In the genomic region with DNA sequence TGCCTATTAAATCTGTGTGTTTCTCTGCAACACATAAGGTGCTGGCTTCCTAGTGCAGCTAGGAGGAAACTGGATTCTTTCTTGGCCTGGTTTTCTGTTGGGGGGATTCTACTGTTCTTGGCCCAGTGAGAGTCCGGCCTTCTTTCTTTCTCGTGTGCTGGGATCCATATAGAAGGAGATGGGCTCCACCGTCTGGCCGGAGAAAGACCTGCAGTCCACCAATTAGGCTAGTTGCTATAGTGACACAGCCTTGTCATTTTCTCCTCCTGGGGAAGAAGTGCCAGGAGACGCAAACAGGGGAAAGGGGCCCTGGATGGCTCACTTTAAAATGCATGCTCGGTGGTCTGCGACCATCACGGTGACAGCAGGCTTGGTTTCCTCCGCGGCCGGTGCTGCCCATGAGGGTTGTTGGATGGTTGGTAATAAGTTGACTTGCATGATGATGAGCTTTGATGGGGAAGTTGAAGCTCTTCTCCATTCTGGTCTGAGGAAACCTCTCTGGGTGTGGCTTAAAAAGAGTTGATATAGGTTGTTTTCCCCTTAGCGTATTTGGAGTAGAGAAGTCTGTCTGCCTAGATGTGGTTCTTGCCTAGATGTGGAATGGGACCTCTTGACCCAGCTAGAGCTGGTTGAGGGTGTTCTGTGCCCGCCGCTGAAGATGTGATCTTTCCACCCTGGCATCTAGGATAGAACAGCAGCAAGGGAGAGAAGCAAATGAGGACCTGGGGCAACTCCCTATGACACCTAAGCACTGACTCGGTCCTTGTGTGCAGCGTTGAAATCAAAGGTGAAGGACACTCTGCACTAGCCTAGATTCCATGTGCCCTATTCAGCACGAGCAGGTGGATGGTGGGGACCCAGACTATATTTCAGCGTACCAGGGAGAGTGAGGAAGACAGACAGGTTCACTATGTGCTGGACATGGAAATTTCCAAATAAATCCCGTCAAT, we compare ENCODE assay signal across 8 cellular contexts.
DNase-seq lines count a peak whose midpoint lies in the region; ATAC-seq and TF ChIP-seq lines count a peak whose summit lies in the region.

No MANE protein-coding gene starts in this region.

- TF ChIP-seq CTCF in left ventricle myocardium inferior (IDR thresholded peaks at IDR 0.05; ENCODE audit: borderline replicate concordance) (peak; percentile 75), retinal pigment epithelial cell (conservative IDR thresholded peaks at IDR 0.05; ENCODE audit: low read depth, low read length) (peak; percentile 89)

- DNase-seq in COLO829 (ENCODE audit: low spot score): peak; percentile 87
- peak; percentile 92 for DNase-seq in H7
- DNase-seq in NCI-H526 (lab: John Stamatoyannopoulos, UW): peak; percentile 61 to 83
- peak; percentile 84 for DNase-seq in adipocyte (ENCODE audit: low read depth)
- DNase-seq in left ventricle myocardium inferior: peak; percentile 31
- peak; percentile 16 for DNase-seq in retinal pigment epithelial cell (ENCODE audit: low read depth)

- H3K4me1 ChIP-seq in adipocyte (ENCODE audit: control insufficient read depth, insufficient read depth, low read length) (no peaks in the 10 kb centered on the region), left ventricle myocardium inferior (peaks cover 17% of the 10 kb centered on the region)

- H3K4me3 ChIP-seq in H7 (ENCODE audit: insufficient read depth, low read depth, low read length) (no peak overlapping the region), adipocyte (ENCODE audit: low read length) (no peak overlapping the region), left ventricle myocardium inferior (no peak overlapping the region), retinal pigment epithelial cell (ENCODE audit: low read length) (no peak overlapping the region)

- H3K27me3 ChIP-seq in H7 (ENCODE audit: control insufficient read depth, insufficient read depth, low read length): peaks cover 20% of the 10 kb centered on the region
- peaks cover 40% of the 10 kb centered on the region for H3K27me3 ChIP-seq in adipocyte (replicated peaks; ENCODE audit: control insufficient read depth, insufficient read depth, low read length)
- peaks cover 88% of the 10 kb centered on the region for H3K27me3 ChIP-seq in left ventricle myocardium inferior (ENCODE audit: low read depth)

- no peak overlapping the region for H3K9ac ChIP-seq in adipocyte (ENCODE audit: low read length)

- ATAC-seq in HG02678 (IDR thresholded peaks at IDR 0.05; ENCODE audit: unreplicated experiment) (no peak), HG03520 (IDR thresholded peaks at IDR 0.05; ENCODE audit: unreplicated experiment) (no peak)

- no peaks in the 10 kb centered on the region for H3K36me3 ChIP-seq in H7 (replicated peaks; ENCODE audit: control insufficient read depth, insufficient read depth, low read length)
- H3K36me3 ChIP-seq in adipocyte (ENCODE audit: control insufficient read depth, insufficient read depth, low read length, severe bottlenecking): no peaks in the 10 kb centered on the region
- H3K36me3 ChIP-seq in left ventricle myocardium inferior: no peaks in the 10 kb centered on the region

- intact Hi-C loops in left ventricle myocardium inferior (cut with micrococcal nuclease): no loop called here

- H3K27ac ChIP-seq in left ventricle myocardium inferior (replicated peaks): no peak overlapping the region

- no peaks in the 10 kb centered on the region for H3K9me3 ChIP-seq in adipocyte (ENCODE audit: control insufficient read depth, low read length)
- H3K9me3 ChIP-seq in left ventricle myocardium inferior (replicated peaks): no peaks in the 10 kb centered on the region

Comparison
In these comparisons a context has a peak if more than half of its experiments do, and no peak if none do; other contexts are left out.
1. DNase-seq: peak in every context shown above with its lines; median percentile 92 in H7; 87 in COLO829; 84 in adipocyte; 72 in NCI-H526; 31 in left ventricle myocardium inferior; 16 in retinal pigment epithelial cell.